ENCODE assay signal across 17 cellular contexts in genomic region chr22:36443198-36443770, GRCh38. TPM values are rescaled to one million over a fixed set of nuclear protein-coding genes. Genes with fewer than 3 reads are reported as not detected.
DNase-seq lines count a peak whose midpoint lies in the region; ATAC-seq, FAIRE-seq and TF ChIP-seq lines count a peak whose summit lies in the region.
"Had no signal": no experiment of that assay in that cellular context is flagged by ENCODE, and none has a peak within 500 bp of the region (broad histone marks: within the 10 kb centered on the region; RNA-seq: fewer than 3 reads in every experiment).

No MANE protein-coding gene starts in this region.

- H3K36me3 ChIP-seq in KMS-11 (ENCODE audit: insufficient read depth) (no peaks in the 10 kb centered on the region), mucosa of rectum (ENCODE audit: control insufficient read depth in 2 of 2, insufficient read depth in 2 of 2, low read length in 2 of 2) (no peaks in the 10 kb centered on the region), osteoblast (ENCODE audit: insufficient read depth, low read length) (no peaks in the 10 kb centered on the region)
- H3K36me3 ChIP-seq: BE2C had no signal

- no peak for TF ChIP-seq CTCF in KMS-11 (conservative IDR thresholded peaks at IDR 0.05; ENCODE audit: low read depth, low read length)
- TF ChIP-seq CTCF in osteoblast (IDR thresholded peaks at IDR 0.05; ENCODE audit: extremely low read depth, low read depth, low read length), result no peak

- no peaks in the 10 kb centered on the region for H3K27me3 ChIP-seq in KMS-11 (ENCODE audit: insufficient read depth, low read depth)
- no peaks in the 10 kb centered on the region for H3K27me3 ChIP-seq in mucosa of rectum (ENCODE audit: control insufficient read depth in 2 of 2, insufficient read depth in 2 of 2, low read length in 2 of 2)
- H3K27me3 ChIP-seq in osteoblast (ENCODE audit: insufficient read depth, low read length), result no peaks in the 10 kb centered on the region
- H3K27me3 ChIP-seq: BE2C, testis had no signal

- H3K27ac ChIP-seq in KMS-11, result no peak overlapping the region
- peak overlapping the region; percentile 79 to 86 for H3K27ac ChIP-seq in mucosa of rectum (ENCODE audit: low read depth in 2 of 2, low read length in 2 of 2)
- no peak overlapping the region for H3K27ac ChIP-seq in osteoblast (ENCODE audit: low read depth, low read length)
- H3K27ac ChIP-seq: testis had no signal

- ATAC-seq in HG03378 (IDR thresholded peaks at IDR 0.05; ENCODE audit: unreplicated experiment), result no peak
- ATAC-seq: Panc1 had no signal

- H3K9me3 ChIP-seq in mucosa of rectum (ENCODE audit: control insufficient read depth in 2 of 2, low read length in 2 of 2) (no peaks in the 10 kb centered on the region), osteoblast (ENCODE audit: low read depth, low read length) (no peaks in the 10 kb centered on the region)
- H3K9me3 ChIP-seq: BE2C, testis had no signal

- H3K4me3 ChIP-seq in KMS-11 (IDR thresholded peaks at IDR 0.05; ENCODE audit: insufficient read depth, low read depth, low read length), result no peak overlapping the region
- no peak overlapping the region for H3K4me3 ChIP-seq in mucosa of rectum (ENCODE audit: low read length in 2 of 2)
- no peak overlapping the region for H3K4me3 ChIP-seq in osteoblast (ENCODE audit: insufficient read depth, low read length)
- H3K4me3 ChIP-seq: testis had no signal

- H3K9ac ChIP-seq in KMS-11 (no peak overlapping the region), mucosa of rectum (ENCODE audit: low read depth in 1 of 2, low read length in 2 of 2) (peak overlapping the region in 1 of 2 donors; percentile 37)

- no peaks in the 10 kb centered on the region for H3K79me2 ChIP-seq in KMS-11 (ENCODE audit: insufficient read depth, low read depth)
- no peaks in the 10 kb centered on the region for H3K79me2 ChIP-seq in osteoblast (ENCODE audit: insufficient read depth, low read length)

- FAIRE-seq in frontal cortex (lab: Jason Lieb, UNC), result no peak
- FAIRE-seq: endometrium had no signal

- H2AFZ ChIP-seq in KMS-11 (ENCODE audit: low read depth) (no peak overlapping the region), osteoblast (ENCODE audit: low read length) (no peak overlapping the region)

- no peaks in the 10 kb centered on the region for H4K20me1 ChIP-seq in KMS-11 (ENCODE audit: insufficient read depth)
- no peaks in the 10 kb centered on the region for H4K20me1 ChIP-seq in osteoblast (ENCODE audit: insufficient read depth, low read length)

- peak overlapping the region; percentile 27; the same call in 1 of the 2 replicates for H3K4me2 ChIP-seq in KMS-11
- no peak overlapping the region for H3K4me2 ChIP-seq in osteoblast (ENCODE audit: insufficient read depth, low read length)

- peak; percentile 34 for DNase-seq in DMS79 treated with DMSO at 0.1 percent for 48 hours (lab: John Stamatoyannopoulos, UW)
- peak; percentile 53 for DNase-seq in amniotic epithelial cell (ENCODE audit: low read depth)
- DNase-seq in Kasumi-1 (lab: John Stamatoyannopoulos, UW), result no peak
- DNase-seq in osteoblast (ENCODE audit: insufficient read length, low spot score, missing footprints), result no peak
- no peak for DNase-seq in frontal cortex (ENCODE audit: low spot score in 2 of 2)
- DNase-seq: activated naive CD4-positive, alpha-beta T cell treated with anti-CD3 and anti-CD28 coated beads, Interleukin-2, amount 10 ng/mL, durations not matched to agents 7 days and 5 days; BE2C; DMS153; immature natural killer cell; NCI-H524 treated with DMSO at 0.1 percent for 48 hours; T-helper 1 cell; testis had no signal

- H3K4me1 ChIP-seq in KMS-11 (ENCODE audit: low read depth, poor library complexity, severe bottlenecking) (peaks cover 43% of the 10 kb centered on the region), mucosa of rectum (ENCODE audit: control insufficient read depth in 2 of 2, insufficient read depth in 2 of 2, low read length in 2 of 2) (peaks cover 11 to 19% of the 10 kb centered on the region in 2 donors), osteoblast (ENCODE audit: insufficient read depth, low read length) (peaks cover 31% of the 10 kb centered on the region)
- H3K4me1 ChIP-seq: testis had no signal

RNA-seq across cellular contexts. Expression of gene TXN2, which starts 38.2 kb away (rescaled TPM):
- total RNA-seq in osteoblast, result 17.4 and 18.6 TPM in 2 replicates
- 17.9 TPM for total RNA-seq in frontal cortex

RNA-seq across cellular contexts. Expression of gene MYH9, which starts 55.5 kb away (rescaled TPM):
- 796 and 964 TPM in 2 replicates for total RNA-seq in osteoblast
- total RNA-seq in frontal cortex, result 32.2 TPM

Comparison
In these comparisons a context has a peak if more than half of its experiments do, and no peak if none do; other contexts are left out.
1. DNase-seq: peak in DMS79 treated with DMSO at 0.1 percent for 48 hours (single experiment) and amniotic epithelial cell (single experiment); none in Kasumi-1 (0 of 2), osteoblast (single experiment) and frontal cortex (0 of 2).
2. H3K27ac ChIP-seq: peak in mucosa of rectum (2 of 2); none in KMS-11 (single experiment) and osteoblast (single experiment).
3. RNA of gene MYH9, which starts 55.5 kb away (total RNA-seq): 796 to 964 TPM in osteoblast; 32.2 TPM in frontal cortex (single experiment); every median in the first group is over 10 times any median in the second.